Comparison of ENCODE assay signal across 1 cellular context in genomic region chr2:72138011-72138881, GRCh38.
TF ChIP-seq lines count a peak whose summit lies in the region.

No MANE protein-coding gene starts in this region.

TF ChIP-seq in HepG2, 621 proteins besides CTCF, POLR2A, EP300 and RAD21 (continued from another document):
- TF ChIP-seq, protein P1, sequence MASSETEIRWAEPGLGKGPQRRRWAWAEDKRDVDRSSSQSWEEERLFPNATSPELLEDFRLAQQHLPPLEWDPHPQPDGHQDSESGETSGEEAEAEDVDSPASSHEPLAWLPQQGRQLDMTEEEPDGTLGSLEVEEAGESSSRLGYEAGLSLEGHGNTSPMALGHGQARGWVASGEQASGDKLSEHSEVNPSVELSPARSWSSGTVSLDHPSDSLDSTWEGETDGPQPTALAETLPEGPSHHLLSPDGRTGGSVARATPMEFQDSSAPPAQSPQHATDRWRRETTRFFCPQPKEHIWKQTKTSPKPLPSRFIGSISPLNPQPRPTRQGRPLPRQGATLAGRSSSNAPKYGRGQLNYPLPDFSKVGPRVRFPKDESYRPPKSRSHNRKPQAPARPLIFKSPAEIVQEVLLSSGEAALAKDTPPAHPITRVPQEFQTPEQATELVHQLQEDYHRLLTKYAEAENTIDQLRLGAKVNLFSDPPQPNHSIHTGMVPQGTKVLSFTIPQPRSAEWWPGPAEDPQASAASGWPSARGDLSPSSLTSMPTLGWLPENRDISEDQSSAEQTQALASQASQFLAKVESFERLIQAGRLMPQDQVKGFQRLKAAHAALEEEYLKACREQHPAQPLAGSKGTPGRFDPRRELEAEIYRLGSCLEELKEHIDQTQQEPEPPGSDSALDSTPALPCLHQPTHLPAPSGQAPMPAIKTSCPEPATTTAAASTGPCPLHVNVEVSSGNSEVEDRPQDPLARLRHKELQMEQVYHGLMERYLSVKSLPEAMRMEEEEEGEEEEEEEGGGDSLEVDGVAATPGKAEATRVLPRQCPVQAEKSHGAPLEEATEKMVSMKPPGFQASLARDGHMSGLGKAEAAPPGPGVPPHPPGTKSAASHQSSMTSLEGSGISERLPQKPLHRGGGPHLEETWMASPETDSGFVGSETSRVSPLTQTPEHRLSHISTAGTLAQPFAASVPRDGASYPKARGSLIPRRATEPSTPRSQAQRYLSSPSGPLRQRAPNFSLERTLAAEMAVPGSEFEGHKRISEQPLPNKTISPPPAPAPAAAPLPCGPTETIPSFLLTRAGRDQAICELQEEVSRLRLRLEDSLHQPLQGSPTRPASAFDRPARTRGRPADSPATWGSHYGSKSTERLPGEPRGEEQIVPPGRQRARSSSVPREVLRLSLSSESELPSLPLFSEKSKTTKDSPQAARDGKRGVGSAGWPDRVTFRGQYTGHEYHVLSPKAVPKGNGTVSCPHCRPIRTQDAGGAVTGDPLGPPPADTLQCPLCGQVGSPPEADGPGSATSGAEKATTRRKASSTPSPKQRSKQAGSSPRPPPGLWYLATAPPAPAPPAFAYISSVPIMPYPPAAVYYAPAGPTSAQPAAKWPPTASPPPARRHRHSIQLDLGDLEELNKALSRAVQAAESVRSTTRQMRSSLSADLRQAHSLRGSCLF (CRISPR knock-in tag; IDR thresholded peaks at IDR 0.05; ENCODE audit: borderline replicate concordance): no peak
- TF ChIP-seq ZNF552 (CRISPR knock-in tag; IDR thresholded peaks at IDR 0.05; ENCODE audit: borderline replicate concordance) (no peak), PPARG (CRISPR knock-in tag; conservative IDR thresholded peaks at IDR 0.05) (peak; percentile 70), KDM1A (CRISPR knock-in tag; IDR thresholded peaks at IDR 0.05) (no peak), ZNF44 (CRISPR knock-in tag; IDR thresholded peaks at IDR 0.05) (no peak), ZNF326 (CRISPR knock-in tag; IDR thresholded peaks at IDR 0.05; ENCODE audit: borderline replicate concordance) (no peak), ELF1 (CRISPR knock-in tag; IDR thresholded peaks at IDR 0.05) (no peak), ZNF839 (CRISPR knock-in tag; IDR thresholded peaks at IDR 0.05; ENCODE audit: borderline replicate concordance) (no peak), GPBP1L1 (CRISPR knock-in tag; IDR thresholded peaks at IDR 0.05) (no peak), RFX5 (IDR thresholded peaks at IDR 0.05; ENCODE audit: low read depth, low read length) (no peak), HNF4A (CRISPR knock-in tag; IDR thresholded peaks at IDR 0.05) (0 out of 2 replicates have a peak, but pooled peaks have one; percentile 10), CERS6 (CRISPR knock-in tag; IDR thresholded peaks at IDR 0.05) (no peak), ZUFSP (CRISPR knock-in tag; IDR thresholded peaks at IDR 0.05; ENCODE audit: borderline replicate concordance) (no peak), PAF1 (CRISPR knock-in tag; IDR thresholded peaks at IDR 0.05) (no peak), TAF1 (CRISPR knock-in tag; IDR thresholded peaks at IDR 0.05) (0 out of 2 replicates have a peak, but pooled peaks have one; percentile 3), MAX (IDR thresholded peaks at IDR 0.05) (no peak; the same call in 1 of the 2 replicates), NR2F2 (IDR thresholded peaks at IDR 0.05; ENCODE audit: borderline replicate concordance, low read depth) (no peak), RFXAP (CRISPR knock-in tag; IDR thresholded peaks at IDR 0.05; ENCODE audit: borderline replicate concordance) (no peak), ZBTB39 (CRISPR knock-in tag; IDR thresholded peaks at IDR 0.05) (no peak), ZNF782 (CRISPR knock-in tag; IDR thresholded peaks at IDR 0.05; ENCODE audit: borderline replicate concordance) (no peak), JUN (CRISPR knock-in tag; IDR thresholded peaks at IDR 0.05) (0 out of 2 replicates have a peak, but pooled peaks have one; percentile 22), NFYB (CRISPR knock-in tag; IDR thresholded peaks at IDR 0.05) (no peak), TCF7 (IDR thresholded peaks at IDR 0.05; ENCODE audit: low read depth) (no peak), NRL (CRISPR knock-in tag; IDR thresholded peaks at IDR 0.05; ENCODE audit: borderline replicate concordance) (0 out of 2 replicates have a peak, but pooled peaks have one; percentile 3), ZNF788 (CRISPR knock-in tag; IDR thresholded peaks at IDR 0.05; ENCODE audit: borderline replicate concordance) (no peak), ZNF3 (CRISPR knock-in tag; IDR thresholded peaks at IDR 0.05) (no peak)
- TF ChIP-seq, protein P2, sequence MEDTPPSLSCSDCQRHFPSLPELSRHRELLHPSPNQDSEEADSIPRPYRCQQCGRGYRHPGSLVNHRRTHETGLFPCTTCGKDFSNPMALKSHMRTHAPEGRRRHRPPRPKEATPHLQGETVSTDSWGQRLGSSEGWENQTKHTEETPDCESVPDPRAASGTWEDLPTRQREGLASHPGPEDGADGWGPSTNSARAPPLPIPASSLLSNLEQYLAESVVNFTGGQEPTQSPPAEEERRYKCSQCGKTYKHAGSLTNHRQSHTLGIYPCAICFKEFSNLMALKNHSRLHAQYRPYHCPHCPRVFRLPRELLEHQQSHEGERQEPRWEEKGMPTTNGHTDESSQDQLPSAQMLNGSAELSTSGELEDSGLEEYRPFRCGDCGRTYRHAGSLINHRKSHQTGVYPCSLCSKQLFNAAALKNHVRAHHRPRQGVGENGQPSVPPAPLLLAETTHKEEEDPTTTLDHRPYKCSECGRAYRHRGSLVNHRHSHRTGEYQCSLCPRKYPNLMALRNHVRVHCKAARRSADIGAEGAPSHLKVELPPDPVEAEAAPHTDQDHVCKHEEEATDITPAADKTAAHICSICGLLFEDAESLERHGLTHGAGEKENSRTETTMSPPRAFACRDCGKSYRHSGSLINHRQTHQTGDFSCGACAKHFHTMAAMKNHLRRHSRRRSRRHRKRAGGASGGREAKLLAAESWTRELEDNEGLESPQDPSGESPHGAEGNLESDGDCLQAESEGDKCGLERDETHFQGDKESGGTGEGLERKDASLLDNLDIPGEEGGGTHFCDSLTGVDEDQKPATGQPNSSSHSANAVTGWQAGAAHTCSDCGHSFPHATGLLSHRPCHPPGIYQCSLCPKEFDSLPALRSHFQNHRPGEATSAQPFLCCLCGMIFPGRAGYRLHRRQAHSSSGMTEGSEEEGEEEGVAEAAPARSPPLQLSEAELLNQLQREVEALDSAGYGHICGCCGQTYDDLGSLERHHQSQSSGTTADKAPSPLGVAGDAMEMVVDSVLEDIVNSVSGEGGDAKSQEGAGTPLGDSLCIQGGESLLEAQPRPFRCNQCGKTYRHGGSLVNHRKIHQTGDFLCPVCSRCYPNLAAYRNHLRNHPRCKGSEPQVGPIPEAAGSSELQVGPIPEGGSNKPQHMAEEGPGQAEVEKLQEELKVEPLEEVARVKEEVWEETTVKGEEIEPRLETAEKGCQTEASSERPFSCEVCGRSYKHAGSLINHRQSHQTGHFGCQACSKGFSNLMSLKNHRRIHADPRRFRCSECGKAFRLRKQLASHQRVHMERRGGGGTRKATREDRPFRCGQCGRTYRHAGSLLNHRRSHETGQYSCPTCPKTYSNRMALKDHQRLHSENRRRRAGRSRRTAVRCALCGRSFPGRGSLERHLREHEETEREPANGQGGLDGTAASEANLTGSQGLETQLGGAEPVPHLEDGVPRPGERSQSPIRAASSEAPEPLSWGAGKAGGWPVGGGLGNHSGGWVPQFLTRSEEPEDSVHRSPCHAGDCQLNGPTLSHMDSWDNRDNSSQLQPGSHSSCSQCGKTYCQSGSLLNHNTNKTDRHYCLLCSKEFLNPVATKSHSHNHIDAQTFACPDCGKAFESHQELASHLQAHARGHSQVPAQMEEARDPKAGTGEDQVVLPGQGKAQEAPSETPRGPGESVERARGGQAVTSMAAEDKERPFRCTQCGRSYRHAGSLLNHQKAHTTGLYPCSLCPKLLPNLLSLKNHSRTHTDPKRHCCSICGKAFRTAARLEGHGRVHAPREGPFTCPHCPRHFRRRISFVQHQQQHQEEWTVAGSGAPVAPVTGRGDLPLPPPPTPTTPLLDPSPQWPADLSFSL (CRISPR knock-in tag; IDR thresholded peaks at IDR 0.05): no peak
- TF ChIP-seq, protein P3, sequence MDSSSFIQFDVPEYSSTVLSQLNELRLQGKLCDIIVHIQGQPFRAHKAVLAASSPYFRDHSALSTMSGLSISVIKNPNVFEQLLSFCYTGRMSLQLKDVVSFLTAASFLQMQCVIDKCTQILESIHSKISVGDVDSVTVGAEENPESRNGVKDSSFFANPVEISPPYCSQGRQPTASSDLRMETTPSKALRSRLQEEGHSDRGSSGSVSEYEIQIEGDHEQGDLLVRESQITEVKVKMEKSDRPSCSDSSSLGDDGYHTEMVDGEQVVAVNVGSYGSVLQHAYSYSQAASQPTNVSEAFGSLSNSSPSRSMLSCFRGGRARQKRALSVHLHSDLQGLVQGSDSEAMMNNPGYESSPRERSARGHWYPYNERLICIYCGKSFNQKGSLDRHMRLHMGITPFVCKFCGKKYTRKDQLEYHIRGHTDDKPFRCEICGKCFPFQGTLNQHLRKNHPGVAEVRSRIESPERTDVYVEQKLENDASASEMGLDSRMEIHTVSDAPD (CRISPR knock-in tag; IDR thresholded peaks at IDR 0.05): no peak
- TF ChIP-seq, protein P4, sequence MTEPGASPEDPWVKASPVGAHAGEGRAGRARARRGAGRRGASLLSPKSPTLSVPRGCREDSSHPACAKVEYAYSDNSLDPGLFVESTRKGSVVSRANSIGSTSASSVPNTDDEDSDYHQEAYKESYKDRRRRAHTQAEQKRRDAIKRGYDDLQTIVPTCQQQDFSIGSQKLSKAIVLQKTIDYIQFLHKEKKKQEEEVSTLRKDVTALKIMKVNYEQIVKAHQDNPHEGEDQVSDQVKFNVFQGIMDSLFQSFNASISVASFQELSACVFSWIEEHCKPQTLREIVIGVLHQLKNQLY (CRISPR knock-in tag; IDR thresholded peaks at IDR 0.05): no peak
- TF ChIP-seq, protein P5, sequence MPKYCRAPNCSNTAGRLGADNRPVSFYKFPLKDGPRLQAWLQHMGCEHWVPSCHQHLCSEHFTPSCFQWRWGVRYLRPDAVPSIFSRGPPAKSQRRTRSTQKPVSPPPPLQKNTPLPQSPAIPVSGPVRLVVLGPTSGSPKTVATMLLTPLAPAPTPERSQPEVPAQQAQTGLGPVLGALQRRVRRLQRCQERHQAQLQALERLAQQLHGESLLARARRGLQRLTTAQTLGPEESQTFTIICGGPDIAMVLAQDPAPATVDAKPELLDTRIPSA (CRISPR knock-in tag; IDR thresholded peaks at IDR 0.05; ENCODE audit: borderline replicate concordance): no peak
